17 cellular contexts compared by ENCODE assay signal in the genomic region with DNA sequence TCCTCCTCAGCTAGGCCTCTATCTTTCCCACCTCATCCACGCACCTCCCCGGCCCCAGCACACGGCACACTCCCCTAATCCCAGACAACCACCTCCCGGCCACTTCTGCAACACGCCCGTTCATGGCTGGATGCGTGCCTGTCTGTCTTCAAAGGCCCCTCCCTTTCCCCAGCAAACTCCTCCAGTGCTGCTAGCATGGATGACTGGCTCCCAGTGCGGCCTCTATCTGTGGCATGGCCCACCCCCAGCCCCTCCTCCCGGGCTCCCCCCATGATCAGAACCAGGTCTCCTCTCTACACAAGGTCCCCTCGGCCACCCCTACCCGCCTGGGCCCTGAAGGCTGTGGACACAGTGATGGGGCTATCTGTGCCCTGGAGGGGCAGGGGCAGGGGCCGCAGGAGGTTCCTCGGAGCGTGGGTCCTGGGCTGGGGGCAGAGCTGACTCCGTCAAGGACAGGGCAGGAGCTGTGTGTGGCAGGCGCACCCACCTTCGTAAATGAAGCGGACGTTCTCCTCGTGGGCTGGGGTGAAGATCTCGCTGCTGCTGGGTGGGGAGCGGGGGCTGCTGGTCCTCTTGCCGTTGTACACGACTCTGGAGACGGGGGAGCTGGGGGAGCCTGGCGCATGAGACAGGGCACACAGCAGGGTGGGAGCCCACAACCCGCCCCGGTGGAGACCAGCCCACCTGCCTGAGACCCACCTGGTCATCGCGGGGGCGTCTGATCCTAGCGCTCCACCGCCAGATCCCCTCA. TPM values are rescaled to one million over a fixed set of nuclear protein-coding genes. Genes with fewer than 3 reads are reported as not detected.
DNase-seq lines count a peak whose midpoint lies in the region; ATAC-seq, FAIRE-seq and TF ChIP-seq lines count a peak whose summit lies in the region.
"Had no signal": no experiment of that assay in that cellular context is flagged by ENCODE, and none has a peak within 500 bp of the region (broad histone marks: within the 10 kb centered on the region; RNA-seq: fewer than 3 reads in every experiment).

No MANE protein-coding gene starts in this region.

- ATAC-seq in activated CD8-positive, alpha-beta T cell treated with anti-CD3 and anti-CD28 coated beads, Interleukin-2, amount 10 ng/mL, durations not matched to agents 7 days and 5 days = no peak
- ATAC-seq in activated CD8-positive, alpha-beta T cell treated with anti-CD3 and anti-CD28 coated beads for 36 hours = no peak
- no peak for ATAC-seq in K562
- ATAC-seq: HCT116 had no signal

- H3K9ac ChIP-seq in K562 (ENCODE audit: insufficient read depth in 1 of 2, low read depth in 2 of 2, low read length in 2 of 2) = peak overlapping the region in 1 of 2 experiments; percentile 75; a peak in 2 of 4 replicates

- no peaks in the 10 kb centered on the region for H3K36me3 Mint-ChIP-seq in activated CD8-positive, alpha-beta T cell treated with anti-CD3 and anti-CD28 coated beads, Interleukin-2, amount 10 ng/mL, durations not matched to agents 7 days and 5 days (ENCODE audit: low read depth)
- peaks cover 1% of the 10 kb centered on the region for H3K36me3 Mint-ChIP-seq in activated CD8-positive, alpha-beta T cell treated with anti-CD3 and anti-CD28 coated beads for 36 hours (ENCODE audit: low read depth)

- no peak for DNase-seq in activated CD8-positive, alpha-beta T cell treated with anti-CD3 and anti-CD28 coated beads, Interleukin-2, amount 10 ng/mL, durations not matched to agents 7 days and 5 days
- DNase-seq in activated CD8-positive, alpha-beta T cell treated with anti-CD3 and anti-CD28 coated beads for 36 hours = no peak
- DNase-seq in K562 (ENCODE audit: extremely low read depth in 1 of 4, low spot score in 3 of 4) = no peak
- peak; percentile 64 for DNase-seq in left kidney (ENCODE audit: low read depth, low spot score)
- no peak for DNase-seq in NCI-H2171 (lab: John Stamatoyannopoulos, UW)
- no peak for DNase-seq in NCI-H2029 (lab: John Stamatoyannopoulos, UW)
- no peak for DNase-seq in midbrain (lab: John Stamatoyannopoulos, UW)
- DNase-seq: 8988T; AML-193; Calu3; CD4-positive, CD25-positive, alpha-beta regulatory T cell; DMS 273 treated with DMSO at 0.1 percent for 48 hours had no signal

- no peak overlapping the region for H2AFZ ChIP-seq in K562 (ENCODE audit: low read depth, low read length)

- no peak overlapping the region for H3K4me3 ChIP-seq in K562
- H3K4me3 ChIP-seq: BLaER1 had no signal

- FAIRE-seq in K562 (lab: Jason Lieb, UNC) = no peak

- POLR2A ChIA-PET in activated CD8-positive, alpha-beta T cell treated with anti-CD3 and anti-CD28 coated beads, Interleukin-2, amount 10 ng/mL, durations not matched to agents 7 days and 5 days (lab: Charles Lee) = no interaction called here
- POLR2A ChIA-PET in activated CD8-positive, alpha-beta T cell treated with anti-CD3 and anti-CD28 coated beads for 36 hours (lab: Charles Lee) = interaction anchor here (0.8 kb wide), 1 partner anchor 9 kb away, joined by 3 read pairs; a partner anchor contains a TSS
- POLR2A ChIA-PET in K562 (lab: Yijun Ruan, JAX) = interaction anchor here (1.2 to 1.4 kb wide), 2 partner anchors 9 to 20 kb away, joined by 3 to 6 read pairs; a partner anchor contains a TSS

- H3K27me3 ChIP-seq in K562 (ENCODE audit: control insufficient read depth in 2 of 2, insufficient read depth in 2 of 2, low read length in 2 of 2) = no peaks in the 10 kb centered on the region
- H3K27me3 ChIP-seq: BLaER1 had no signal

- no peaks in the 10 kb centered on the region for H3K79me2 ChIP-seq in K562 (ENCODE audit: control insufficient read depth, insufficient read depth, low read length)

- WGBS in K562 (ENCODE audit: insufficient coverage, low coverage, missing lambda C conversion rate) = 89% methylated on average over 21 of the region's 33 CpGs

- intact Hi-C loops in activated CD8-positive, alpha-beta T cell treated with anti-CD3 and anti-CD28 coated beads for 36 hours (cut with micrococcal nuclease) = no loop called here
- intact Hi-C loops in K562 (cut with micrococcal nuclease) = loop anchor here (5.0 kb wide), 1 partner anchor 38 kb away; a partner anchor contains a TSS

- H3K4me2 ChIP-seq in K562 (ENCODE audit: insufficient read depth, low read length) = no peak overlapping the region
- H3K4me2 ChIP-seq: BLaER1 had no signal

- BruUV-seq in K562 (replicated peaks; lab: Mats Ljungman, UMichigan) = no TSS peak

- H4K20me1 ChIP-seq in K562 (replicated peaks; ENCODE audit: control insufficient read depth, insufficient read depth, low read length) = no peaks in the 10 kb centered on the region

- H3K27ac ChIP-seq in K562 (ENCODE audit: extremely low read depth, low read depth, low read length) = no peak overlapping the region
- H3K27ac ChIP-seq: HL-60 had no signal

- no peaks in the 10 kb centered on the region for H3K36me3 ChIP-seq in K562 (ENCODE audit: control insufficient read depth, insufficient read depth, low read length)

- no peaks in the 10 kb centered on the region for H3K9me3 Mint-ChIP-seq in activated CD8-positive, alpha-beta T cell treated with anti-CD3 and anti-CD28 coated beads, Interleukin-2, amount 10 ng/mL, durations not matched to agents 7 days and 5 days (ENCODE audit: insufficient read depth)
- no peaks in the 10 kb centered on the region for H3K9me3 Mint-ChIP-seq in activated CD8-positive, alpha-beta T cell treated with anti-CD3 and anti-CD28 coated beads for 36 hours

- TF ChIP-seq RAD21 in K562 (CRISPR knock-in tag; conservative IDR thresholded peaks at IDR 0.05 in 1 of 2, IDR thresholded peaks at IDR 0.05 in 1 of 2) = no peak

- no peak overlapping the region for H3K4me3 Mint-ChIP-seq in activated CD8-positive, alpha-beta T cell treated with anti-CD3 and anti-CD28 coated beads, Interleukin-2, amount 10 ng/mL, durations not matched to agents 7 days and 5 days
- H3K4me3 Mint-ChIP-seq in activated CD8-positive, alpha-beta T cell treated with anti-CD3 and anti-CD28 coated beads for 36 hours = no peak overlapping the region
- H3K4me3 Mint-ChIP-seq: CD4-positive, CD25-positive, alpha-beta regulatory T cell had no signal

- H3K27ac Mint-ChIP-seq in activated CD8-positive, alpha-beta T cell treated with anti-CD3 and anti-CD28 coated beads, Interleukin-2, amount 10 ng/mL, durations not matched to agents 7 days and 5 days = peak overlapping the region; percentile 46
- H3K27ac Mint-ChIP-seq in activated CD8-positive, alpha-beta T cell treated with anti-CD3 and anti-CD28 coated beads for 36 hours = no peak overlapping the region
- H3K27ac Mint-ChIP-seq: CD4-positive, CD25-positive, alpha-beta regulatory T cell had no signal

- CTCF ChIA-PET in activated CD8-positive, alpha-beta T cell treated with anti-CD3 and anti-CD28 coated beads, Interleukin-2, amount 10 ng/mL, durations not matched to agents 7 days and 5 days (lab: Charles Lee) = no interaction called here
- CTCF ChIA-PET in activated CD8-positive, alpha-beta T cell treated with anti-CD3 and anti-CD28 coated beads for 36 hours (lab: Charles Lee) = no interaction called here
- CTCF ChIA-PET in K562 (lab: Yijun Ruan, JAX; ENCODE audit: low intra/inter-chr PET ratio) = no interaction called here

- peaks cover 22% of the 10 kb centered on the region for H3K4me1 Mint-ChIP-seq in activated CD8-positive, alpha-beta T cell treated with anti-CD3 and anti-CD28 coated beads, Interleukin-2, amount 10 ng/mL, durations not matched to agents 7 days and 5 days (ENCODE audit: low read depth)
- peaks cover 9% of the 10 kb centered on the region for H3K4me1 Mint-ChIP-seq in activated CD8-positive, alpha-beta T cell treated with anti-CD3 and anti-CD28 coated beads for 36 hours (ENCODE audit: low read depth)

- H3K9me3 ChIP-seq in K562 (replicated peaks; ENCODE audit: control insufficient read depth, insufficient read depth, low read depth, low read length) = no peaks in the 10 kb centered on the region
- H3K9me3 ChIP-seq: BLaER1 had no signal

- H3K4me1 ChIP-seq in K562 (replicated peaks in 1 of 2; ENCODE audit: control insufficient read depth in 2 of 2, insufficient read depth in 2 of 2, low read length in 2 of 2) = peaks cover 17 to 75% of the 10 kb centered on the region in 2 experiments

- TF ChIP-seq EP300 in K562 (IDR thresholded peaks at IDR 0.05; ENCODE audit: low read length) = no peak

- no peak for TF ChIP-seq CTCF in activated CD8-positive, alpha-beta T cell treated with anti-CD3 and anti-CD28 coated beads for 36 hours (IDR thresholded peaks at IDR 0.05)
- no peak for TF ChIP-seq CTCF in K562 (IDR thresholded peaks at IDR 0.05 in 2 of 3, conservative IDR thresholded peaks at IDR 0.05 in 1 of 3; ENCODE audit: insufficient read depth in 2 of 3, low read depth in 1 of 3, low read length in 3 of 3)

- no peak for TF ChIP-seq POLR2A in K562 (conservative IDR thresholded peaks at IDR 0.05)

- in situ Hi-C loops in K562 (cut with MboI) = no loop called here

- H3K9me1 ChIP-seq in K562 (ENCODE audit: control insufficient read depth, insufficient read depth, low read length) = no peaks in the 10 kb centered on the region

- no peaks in the 10 kb centered on the region for H3K27me3 Mint-ChIP-seq in activated CD8-positive, alpha-beta T cell treated with anti-CD3 and anti-CD28 coated beads, Interleukin-2, amount 10 ng/mL, durations not matched to agents 7 days and 5 days (ENCODE audit: low read depth)
- no peaks in the 10 kb centered on the region for H3K27me3 Mint-ChIP-seq in activated CD8-positive, alpha-beta T cell treated with anti-CD3 and anti-CD28 coated beads for 36 hours
- H3K27me3 Mint-ChIP-seq: CD4-positive, CD25-positive, alpha-beta regulatory T cell had no signal

RNA-seq across cellular contexts. Expression of a gene that starts 9.1 kb away (rescaled TPM):
- 10 to 100 TPM; 42.3 to 43.0 TPM for total RNA-seq in activated CD8-positive, alpha-beta T cell treated with anti-CD3 and anti-CD28 coated beads, Interleukin-2, amount 10 ng/mL, durations not matched to agents 7 days and 5 days
- 10 to 100 TPM; 55.1 to 56.5 TPM for total RNA-seq in activated CD8-positive, alpha-beta T cell treated with anti-CD3 and anti-CD28 coated beads for 36 hours
- 12.2 and 29.2 TPM in 2 replicates for total RNA-seq in K562 (2011; cell fraction: chromatin; rRNA removed; ENCODE audit: low replicate concordance)
- total RNA-seq in K562 (2011; cell fraction: nucleolus; rRNA removed) = 23.2 and 24.1 TPM in 2 replicates
- total RNA-seq in K562 (2011; cell fraction: nucleoplasm; rRNA removed) = 15.3 and 17.0 TPM in 2 replicates
- total RNA-seq in K562 (2014; rRNA removed) (35.8 and 45.4 TPM in 2 replicates), K562 (2014; rRNA removed; fragmentation: Illumina TruSeq; extraction: Trizol) (1.5 and 1.7 TPM in 2 replicates), K562 (2015; rRNA removed; fragmentation: Illumina TruSeq; extraction: Trizol) (21.5 and 25.4 TPM in 2 replicates), K562 (2021) (32.8 and 36.0 TPM in 2 replicates)
- polyA plus RNA-seq in K562 (2011; rRNA removed) (9.7 and 14.8 TPM in 2 replicates), K562 (2014; fragmentation: Illumina TruSeq; extraction: Trizol) (6.6 and 24.6 TPM in 2 replicates), K562 (2014; fragmentation: Nextera tagmentation; extraction: Ambion mirVana) (1 to 10 TPM in 1 of 2 experiments, under 1 TPM in 1; 0.39 to 1.4 TPM), K562 (2014; rRNA removed) (24.0 and 35.5 TPM in 2 replicates)
- polyA plus RNA-seq in K562 (2011; cell fraction: cytosol; rRNA removed) = 25.9 and 79.2 TPM in 2 replicates
- 19.1 and 36.8 TPM in 2 replicates for polyA plus RNA-seq in K562 (2011; cell fraction: nucleus; rRNA removed)
- 21.3 and 72.4 TPM in 2 replicates for polyA plus RNA-seq in K562 (2012)
- 2.3 and 3.0 TPM in 2 replicates for polyA minus RNA-seq in K562 (2011; rRNA and poly(A)+ RNA removed)
- polyA minus RNA-seq in K562 (2011; cell fraction: cytosol; rRNA and poly(A)+ RNA removed) = 14.8 and 15.9 TPM in 2 replicates
- 3.0 and 4.7 TPM in 2 replicates for polyA minus RNA-seq in K562 (2011; cell fraction: nucleus; rRNA and poly(A)+ RNA removed)

RNA-seq across cellular contexts. Expression of a gene that starts 10.9 kb away (rescaled TPM):
- total RNA-seq in activated CD8-positive, alpha-beta T cell treated with anti-CD3 and anti-CD28 coated beads, Interleukin-2, amount 10 ng/mL, durations not matched to agents 7 days and 5 days = not detected
- not detected for total RNA-seq in activated CD8-positive, alpha-beta T cell treated with anti-CD3 and anti-CD28 coated beads for 36 hours
- 0.65 TPM in 1 of 2 replicates, not detected in the other for total RNA-seq in K562 (2011; cell fraction: chromatin; rRNA removed; ENCODE audit: low replicate concordance)
- total RNA-seq in K562 (2011; cell fraction: nucleolus; rRNA removed) = 2.4 and 3.2 TPM in 2 replicates
- total RNA-seq in K562 (2011; cell fraction: nucleoplasm; rRNA removed) = 0.81 and 0.99 TPM in 2 replicates
- 6.2 and 6.9 TPM in 2 replicates for total RNA-seq in K562 (2014; rRNA removed)
- 0.26 and 0.29 TPM in 2 replicates for total RNA-seq in K562 (2014; rRNA removed; fragmentation: Illumina TruSeq; extraction: Trizol)
- 0.47 and 0.68 TPM in 2 replicates for total RNA-seq in K562 (2015; rRNA removed; fragmentation: Illumina TruSeq; extraction: Trizol)
- total RNA-seq in K562 (2021) = 2.1 and 2.3 TPM in 2 replicates
- polyA plus RNA-seq in K562 (2011; rRNA removed) = 1.2 and 1.5 TPM in 2 replicates
- 1.9 and 10.6 TPM in 2 replicates for polyA plus RNA-seq in K562 (2011; cell fraction: cytosol; rRNA removed)
- polyA plus RNA-seq in K562 (2011; cell fraction: nucleus; rRNA removed) = 0.65 and 2.8 TPM in 2 replicates
- 0.32 and 2.5 TPM in 2 replicates for polyA plus RNA-seq in K562 (2012)
- 0.95 and 2.1 TPM in 2 replicates for polyA plus RNA-seq in K562 (2014; fragmentation: Illumina TruSeq; extraction: Trizol)
- polyA plus RNA-seq in K562 (2014; fragmentation: Nextera tagmentation; extraction: Ambion mirVana) = not detected
- 4.2 and 5.2 TPM in 2 replicates for polyA plus RNA-seq in K562 (2014; rRNA removed)
- polyA minus RNA-seq in K562 (2011; rRNA and poly(A)+ RNA removed) = 1.6 TPM in 1 of 2 replicates, not detected in the other
- polyA minus RNA-seq in K562 (2011; cell fraction: cytosol; rRNA and poly(A)+ RNA removed) = 2.7 TPM in 1 of 2 replicates, not detected in the other
- 0.40 TPM in 1 of 2 replicates, not detected in the other for polyA minus RNA-seq in K562 (2011; cell fraction: nucleus; rRNA and poly(A)+ RNA removed)
- total RNA-seq: Calu3; CD4-positive, CD25-positive, alpha-beta regulatory T cell; Daoy; H4 had no signal
- polyA plus RNA-seq: CD4-positive, CD25-positive, alpha-beta regulatory T cell had no signal

RNA-seq across cellular contexts. Expression of a gene that starts 20.0 kb away (rescaled TPM):
- not detected for total RNA-seq in activated CD8-positive, alpha-beta T cell treated with anti-CD3 and anti-CD28 coated beads, Interleukin-2, amount 10 ng/mL, durations not matched to agents 7 days and 5 days
- not detected for total RNA-seq in activated CD8-positive, alpha-beta T cell treated with anti-CD3 and anti-CD28 coated beads for 36 hours
- not detected in 2 replicates for total RNA-seq in K562 (2011; cell fraction: chromatin; rRNA removed; ENCODE audit: low replicate concordance)
- not detected in 2 replicates for total RNA-seq in K562 (2011; cell fraction: nucleolus; rRNA removed)
- total RNA-seq in K562 (2011; cell fraction: nucleoplasm; rRNA removed) = not detected in 2 replicates
- total RNA-seq in K562 (2014; rRNA removed) (not detected in 2 replicates), K562 (2014; rRNA removed; fragmentation: Illumina TruSeq; extraction: Trizol) (not detected in 2 replicates), K562 (2015; rRNA removed; fragmentation: Illumina TruSeq; extraction: Trizol) (not detected in 2 replicates), K562 (2021) (not detected in 2 replicates)
- polyA plus RNA-seq in K562 (2011; rRNA removed) (not detected in 2 replicates), K562 (2014; fragmentation: Illumina TruSeq; extraction: Trizol) (not detected in 2 replicates), K562 (2014; fragmentation: Nextera tagmentation; extraction: Ambion mirVana) (not detected), K562 (2014; rRNA removed) (not detected in 2 replicates)
- not detected in 2 replicates for polyA plus RNA-seq in K562 (2011; cell fraction: cytosol; rRNA removed)
- polyA plus RNA-seq in K562 (2011; cell fraction: nucleus; rRNA removed) = not detected in 2 replicates
- not detected in 2 replicates for polyA plus RNA-seq in K562 (2012)
- polyA minus RNA-seq in K562 (2011; rRNA and poly(A)+ RNA removed) = not detected in 2 replicates
- polyA minus RNA-seq in K562 (2011; cell fraction: cytosol; rRNA and poly(A)+ RNA removed) = not detected in 2 replicates
- polyA minus RNA-seq in K562 (2011; cell fraction: nucleus; rRNA and poly(A)+ RNA removed) = not detected in 2 replicates
- total RNA-seq: CD4-positive, CD25-positive, alpha-beta regulatory T cell; Daoy; H4 had no signal
- polyA plus RNA-seq: CD4-positive, CD25-positive, alpha-beta regulatory T cell had no signal

RNA-seq across cellular contexts. Expression of a gene that starts 36.4 kb away (rescaled TPM):
- 100 to 1,000 TPM; 474 to 498 TPM for total RNA-seq in activated CD8-positive, alpha-beta T cell treated with anti-CD3 and anti-CD28 coated beads, Interleukin-2, amount 10 ng/mL, durations not matched to agents 7 days and 5 days
- 100 to 1,000 TPM; 408 to 434 TPM for total RNA-seq in activated CD8-positive, alpha-beta T cell treated with anti-CD3 and anti-CD28 coated beads for 36 hours
- 722 and 1,069 TPM in 2 replicates for total RNA-seq in K562 (2011; cell fraction: chromatin; rRNA removed; ENCODE audit: low replicate concordance)
- 564 and 610 TPM in 2 replicates for total RNA-seq in K562 (2011; cell fraction: nucleolus; rRNA removed)
- 598 and 659 TPM in 2 replicates for total RNA-seq in K562 (2011; cell fraction: nucleoplasm; rRNA removed)
- total RNA-seq in K562 (2014; rRNA removed) (587 and 588 TPM in 2 replicates), K562 (2014; rRNA removed; fragmentation: Illumina TruSeq; extraction: Trizol) (296 and 325 TPM in 2 replicates), K562 (2015; rRNA removed; fragmentation: Illumina TruSeq; extraction: Trizol) (404 and 420 TPM in 2 replicates), K562 (2021) (437 and 446 TPM in 2 replicates)
- polyA plus RNA-seq in K562 (2011; rRNA removed) (75.9 and 116 TPM in 2 replicates), K562 (2014; fragmentation: Illumina TruSeq; extraction: Trizol) (645 and 729 TPM in 2 replicates), K562 (2014; fragmentation: Nextera tagmentation; extraction: Ambion mirVana) (10 to 100 TPM in 1 of 2 experiments, 1 to 10 TPM in 1; 4.4 to 14.9 TPM), K562 (2014; rRNA removed) (181 and 191 TPM in 2 replicates)
- 46.6 and 61.5 TPM in 2 replicates for polyA plus RNA-seq in K562 (2011; cell fraction: cytosol; rRNA removed)
- polyA plus RNA-seq in K562 (2011; cell fraction: nucleus; rRNA removed) = 192 and 245 TPM in 2 replicates
- polyA plus RNA-seq in K562 (2012) = 600 and 818 TPM in 2 replicates
- 66.8 and 103 TPM in 2 replicates for polyA minus RNA-seq in K562 (2011; rRNA and poly(A)+ RNA removed)
- 123 and 191 TPM in 2 replicates for polyA minus RNA-seq in K562 (2011; cell fraction: cytosol; rRNA and poly(A)+ RNA removed)
- polyA minus RNA-seq in K562 (2011; cell fraction: nucleus; rRNA and poly(A)+ RNA removed) = 89.0 and 193 TPM in 2 replicates

RNA-seq across cellular contexts. Expression of a gene that starts 47.2 kb away (rescaled TPM):
- 100 to 1,000 TPM; 756 to 778 TPM for total RNA-seq in activated CD8-positive, alpha-beta T cell treated with anti-CD3 and anti-CD28 coated beads, Interleukin-2, amount 10 ng/mL, durations not matched to agents 7 days and 5 days
- 100 to 1,000 TPM; 450 to 470 TPM for total RNA-seq in activated CD8-positive, alpha-beta T cell treated with anti-CD3 and anti-CD28 coated beads for 36 hours
- total RNA-seq in K562 (2011; cell fraction: chromatin; rRNA removed; ENCODE audit: low replicate concordance) = 54.5 and 180 TPM in 2 replicates
- 155 and 173 TPM in 2 replicates for total RNA-seq in K562 (2011; cell fraction: nucleolus; rRNA removed)
- 62.4 and 82.4 TPM in 2 replicates for total RNA-seq in K562 (2011; cell fraction: nucleoplasm; rRNA removed)
- 110 and 146 TPM in 2 replicates for total RNA-seq in K562 (2014; rRNA removed)
- total RNA-seq in K562 (2014; rRNA removed; fragmentation: Illumina TruSeq; extraction: Trizol) = 39.8 and 58.3 TPM in 2 replicates
- total RNA-seq in K562 (2015; rRNA removed; fragmentation: Illumina TruSeq; extraction: Trizol) = 105 and 107 TPM in 2 replicates
- 321 and 340 TPM in 2 replicates for total RNA-seq in K562 (2021)
- 23.4 and 33.4 TPM in 2 replicates for polyA plus RNA-seq in K562 (2011; rRNA removed)
- polyA plus RNA-seq in K562 (2011; cell fraction: cytosol; rRNA removed) = 25.4 and 72.4 TPM in 2 replicates
- polyA plus RNA-seq in K562 (2011; cell fraction: nucleus; rRNA removed) = 85.3 and 131 TPM in 2 replicates
- 235 and 249 TPM in 2 replicates for polyA plus RNA-seq in K562 (2012)
- polyA plus RNA-seq in K562 (2014; fragmentation: Illumina TruSeq; extraction: Trizol) = 129 and 227 TPM in 2 replicates
- 10 to 100 TPM in 1 of 2 experiments, 1 to 10 TPM in 1; 9.6 to 11.2 TPM for polyA plus RNA-seq in K562 (2014; fragmentation: Nextera tagmentation; extraction: Ambion mirVana)
- 97.6 and 114 TPM in 2 replicates for polyA plus RNA-seq in K562 (2014; rRNA removed)
- polyA minus RNA-seq in K562 (2011; rRNA and poly(A)+ RNA removed) = 8.6 and 11.9 TPM in 2 replicates
- 45.1 and 68.4 TPM in 2 replicates for polyA minus RNA-seq in K562 (2011; cell fraction: cytosol; rRNA and poly(A)+ RNA removed)
- polyA minus RNA-seq in K562 (2011; cell fraction: nucleus; rRNA and poly(A)+ RNA removed) = 61.9 and 68.2 TPM in 2 replicates
